In genomic region chr17:15981208-15981607, GRCh38 we compare ENCODE assay signal across 1 cellular context.
TF ChIP-seq lines count a peak whose summit lies in the region.

No MANE protein-coding gene starts in this region.

TF ChIP-seq in GM12878, 131 proteins besides CTCF, POLR2A, EP300 and RAD21 (continued from another document and continues in another):
- TF ChIP-seq, protein P1, sequence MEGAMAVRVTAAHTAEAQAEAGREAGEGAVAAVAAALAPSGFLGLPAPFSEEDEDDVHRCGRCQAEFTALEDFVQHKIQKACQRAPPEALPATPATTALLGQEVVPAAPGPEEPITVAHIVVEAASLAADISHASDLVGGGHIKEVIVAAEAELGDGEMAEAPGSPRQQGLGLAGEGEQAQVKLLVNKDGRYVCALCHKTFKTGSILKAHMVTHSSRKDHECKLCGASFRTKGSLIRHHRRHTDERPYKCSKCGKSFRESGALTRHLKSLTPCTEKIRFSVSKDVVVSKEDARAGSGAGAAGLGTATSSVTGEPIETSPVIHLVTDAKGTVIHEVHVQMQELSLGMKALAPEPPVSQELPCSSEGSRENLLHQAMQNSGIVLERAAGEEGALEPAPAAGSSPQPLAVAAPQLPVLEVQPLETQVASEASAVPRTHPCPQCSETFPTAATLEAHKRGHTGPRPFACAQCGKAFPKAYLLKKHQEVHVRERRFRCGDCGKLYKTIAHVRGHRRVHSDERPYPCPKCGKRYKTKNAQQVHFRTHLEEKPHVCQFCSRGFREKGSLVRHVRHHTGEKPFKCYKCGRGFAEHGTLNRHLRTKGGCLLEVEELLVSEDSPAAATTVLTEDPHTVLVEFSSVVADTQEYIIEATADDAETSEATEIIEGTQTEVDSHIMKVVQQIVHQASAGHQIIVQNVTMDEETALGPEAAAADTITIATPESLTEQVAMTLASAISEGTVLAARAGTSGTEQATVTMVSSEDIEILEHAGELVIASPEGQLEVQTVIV (IDR thresholded peaks at IDR 0.05; ENCODE audit: borderline replicate concordance, partially characterized antibody) = no peak
- TF ChIP-seq POLR2AphosphoS2 (IDR thresholded peaks at IDR 0.05; ENCODE audit: low read depth, low read length) = no peak
- TF ChIP-seq NFIC (IDR thresholded peaks at IDR 0.05; ENCODE audit: low read depth, low read length) = peak; percentile 69
- TF ChIP-seq TCF12 (IDR thresholded peaks at IDR 0.05; ENCODE audit: low read depth, low read length) = no peak
- TF ChIP-seq CBFB (IDR thresholded peaks at IDR 0.05; ENCODE audit: low read depth) = no peak
- peak; percentile 22; the same call in 1 of the 2 replicates for TF ChIP-seq PAX5 (IDR thresholded peaks at IDR 0.05; ENCODE audit: borderline replicate concordance, low read depth, low read length)
- 0 out of 2 replicates have a peak, but pooled peaks have one; percentile 18 for TF ChIP-seq FOXM1 (IDR thresholded peaks at IDR 0.05; ENCODE audit: low read depth, low read length)
- peak; percentile 79 for TF ChIP-seq SPI1 (IDR thresholded peaks at IDR 0.05; ENCODE audit: borderline replicate concordance, insufficient read depth, low read depth, low read length)
- no peak for TF ChIP-seq NFXL1 (IDR thresholded peaks at IDR 0.05; ENCODE audit: borderline replicate concordance)
- no peak for TF ChIP-seq ZBTB40 (IDR thresholded peaks at IDR 0.05; ENCODE audit: borderline replicate concordance)
- TF ChIP-seq CHD4 (IDR thresholded peaks at IDR 0.05) = no peak
- no peak for TF ChIP-seq TAF1 (IDR thresholded peaks at IDR 0.05; ENCODE audit: borderline replicate concordance, low read depth, low read length)
- TF ChIP-seq BRCA1 (IDR thresholded peaks at IDR 0.05; ENCODE audit: low read depth, low read length) = no peak
- no peak for TF ChIP-seq NR2C1 (IDR thresholded peaks at IDR 0.05)
- TF ChIP-seq RFX5 (IDR thresholded peaks at IDR 0.05; ENCODE audit: low read depth, low read length) = no peak
- no peak; a peak in 1 of 4 replicates for TF ChIP-seq BHLHE40 (IDR thresholded peaks at IDR 0.05; ENCODE audit: borderline replicate concordance in 1 of 2, low read depth in 2 of 2, low read length in 1 of 2)
- no peak for TF ChIP-seq GATAD2B (conservative IDR thresholded peaks at IDR 0.05; ENCODE audit: low read depth)
- no peak for TF ChIP-seq HDAC6 (IDR thresholded peaks at IDR 0.05; ENCODE audit: unreplicated experiment)
- TF ChIP-seq, protein P2, sequence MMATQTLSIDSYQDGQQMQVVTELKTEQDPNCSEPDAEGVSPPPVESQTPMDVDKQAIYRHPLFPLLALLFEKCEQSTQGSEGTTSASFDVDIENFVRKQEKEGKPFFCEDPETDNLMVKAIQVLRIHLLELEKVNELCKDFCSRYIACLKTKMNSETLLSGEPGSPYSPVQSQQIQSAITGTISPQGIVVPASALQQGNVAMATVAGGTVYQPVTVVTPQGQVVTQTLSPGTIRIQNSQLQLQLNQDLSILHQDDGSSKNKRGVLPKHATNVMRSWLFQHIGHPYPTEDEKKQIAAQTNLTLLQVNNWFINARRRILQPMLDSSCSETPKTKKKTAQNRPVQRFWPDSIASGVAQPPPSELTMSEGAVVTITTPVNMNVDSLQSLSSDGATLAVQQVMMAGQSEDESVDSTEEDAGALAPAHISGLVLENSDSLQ (IDR thresholded peaks at IDR 0.05) = no peak
- no peak for TF ChIP-seq REST (IDR thresholded peaks at IDR 0.05; ENCODE audit: low read depth, low read length)
- TF ChIP-seq CEBPB (IDR thresholded peaks at IDR 0.05; ENCODE audit: borderline replicate concordance in 1 of 2, low read depth in 2 of 2, low read length in 2 of 2) = 0 out of 4 replicates have a peak, but pooled peaks of 1 of the 2 experiments have one; percentile 36
- TF ChIP-seq JUNB (IDR thresholded peaks at IDR 0.05) = no peak
- TF ChIP-seq LARP7 (IDR thresholded peaks at IDR 0.05) = no peak
- TF ChIP-seq SMAD5 (IDR thresholded peaks at IDR 0.05; ENCODE audit: low read depth) = no peak
- TF ChIP-seq KLF5 (IDR thresholded peaks at IDR 0.05; ENCODE audit: partially characterized antibody) = no peak
- TF ChIP-seq CREB1 (IDR thresholded peaks at IDR 0.05; ENCODE audit: low read depth) = no peak
- no peak for TF ChIP-seq BACH1 (IDR thresholded peaks at IDR 0.05; ENCODE audit: borderline replicate concordance)
- TF ChIP-seq SMC3 (IDR thresholded peaks at IDR 0.05; ENCODE audit: borderline replicate concordance, low read length) = no peak
- no peak for TF ChIP-seq USF1 (IDR thresholded peaks at IDR 0.05; ENCODE audit: borderline replicate concordance, extremely low read length, insufficient read depth, low read depth, low read length)
- peak in 1 of 2 experiments; percentile 47; a peak in 1 of 4 replicates for TF ChIP-seq ETV6 (conservative IDR thresholded peaks at IDR 0.05 in 1 of 2, IDR thresholded peaks at IDR 0.05 in 1 of 2; ENCODE audit: borderline replicate concordance in 1 of 2, low read depth in 1 of 2)
- peak; percentile 28; the same call in 1 of the 2 replicates for TF ChIP-seq MTA2 (IDR thresholded peaks at IDR 0.05; ENCODE audit: low read depth)
- TF ChIP-seq IRF5 (IDR thresholded peaks at IDR 0.05; ENCODE audit: borderline replicate concordance) = no peak
- no peak for TF ChIP-seq BCLAF1 (IDR thresholded peaks at IDR 0.05)
- TF ChIP-seq STAT3 (IDR thresholded peaks at IDR 0.05; ENCODE audit: low read depth, low read length) = no peak
- peak; percentile 41; the same call in 1 of the 2 replicates for TF ChIP-seq BCL11A (IDR thresholded peaks at IDR 0.05; ENCODE audit: low read depth, low read length)
- TF ChIP-seq SMAD1 (IDR thresholded peaks at IDR 0.05; ENCODE audit: low read depth, partially characterized antibody) = no peak
- TF ChIP-seq POLR2AphosphoS5 (IDR thresholded peaks at IDR 0.05; ENCODE audit: low read length) = no peak
- TF ChIP-seq, protein P3, sequence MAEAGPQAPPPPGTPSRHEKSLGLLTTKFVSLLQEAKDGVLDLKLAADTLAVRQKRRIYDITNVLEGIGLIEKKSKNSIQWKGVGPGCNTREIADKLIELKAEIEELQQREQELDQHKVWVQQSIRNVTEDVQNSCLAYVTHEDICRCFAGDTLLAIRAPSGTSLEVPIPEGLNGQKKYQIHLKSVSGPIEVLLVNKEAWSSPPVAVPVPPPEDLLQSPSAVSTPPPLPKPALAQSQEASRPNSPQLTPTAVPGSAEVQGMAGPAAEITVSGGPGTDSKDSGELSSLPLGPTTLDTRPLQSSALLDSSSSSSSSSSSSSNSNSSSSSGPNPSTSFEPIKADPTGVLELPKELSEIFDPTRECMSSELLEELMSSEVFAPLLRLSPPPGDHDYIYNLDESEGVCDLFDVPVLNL (IDR thresholded peaks at IDR 0.05; ENCODE audit: low read depth, low read length) = no peak
- 0 out of 2 replicates have a peak, but pooled peaks have one; percentile 25 for TF ChIP-seq ATF7 (IDR thresholded peaks at IDR 0.05; ENCODE audit: low read depth)
- TF ChIP-seq, protein P4, sequence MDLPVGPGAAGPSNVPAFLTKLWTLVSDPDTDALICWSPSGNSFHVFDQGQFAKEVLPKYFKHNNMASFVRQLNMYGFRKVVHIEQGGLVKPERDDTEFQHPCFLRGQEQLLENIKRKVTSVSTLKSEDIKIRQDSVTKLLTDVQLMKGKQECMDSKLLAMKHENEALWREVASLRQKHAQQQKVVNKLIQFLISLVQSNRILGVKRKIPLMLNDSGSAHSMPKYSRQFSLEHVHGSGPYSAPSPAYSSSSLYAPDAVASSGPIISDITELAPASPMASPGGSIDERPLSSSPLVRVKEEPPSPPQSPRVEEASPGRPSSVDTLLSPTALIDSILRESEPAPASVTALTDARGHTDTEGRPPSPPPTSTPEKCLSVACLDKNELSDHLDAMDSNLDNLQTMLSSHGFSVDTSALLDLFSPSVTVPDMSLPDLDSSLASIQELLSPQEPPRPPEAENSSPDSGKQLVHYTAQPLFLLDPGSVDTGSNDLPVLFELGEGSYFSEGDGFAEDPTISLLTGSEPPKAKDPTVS (IDR thresholded peaks at IDR 0.05; ENCODE audit: low read depth, low read length) = no peak
- TF ChIP-seq SIX5 (IDR thresholded peaks at IDR 0.05; ENCODE audit: low read depth, low read length, severe bottlenecking) = no peak
- TF ChIP-seq ZNF207 (IDR thresholded peaks at IDR 0.05; ENCODE audit: borderline replicate concordance) = no peak
